In the genomic region with DNA sequence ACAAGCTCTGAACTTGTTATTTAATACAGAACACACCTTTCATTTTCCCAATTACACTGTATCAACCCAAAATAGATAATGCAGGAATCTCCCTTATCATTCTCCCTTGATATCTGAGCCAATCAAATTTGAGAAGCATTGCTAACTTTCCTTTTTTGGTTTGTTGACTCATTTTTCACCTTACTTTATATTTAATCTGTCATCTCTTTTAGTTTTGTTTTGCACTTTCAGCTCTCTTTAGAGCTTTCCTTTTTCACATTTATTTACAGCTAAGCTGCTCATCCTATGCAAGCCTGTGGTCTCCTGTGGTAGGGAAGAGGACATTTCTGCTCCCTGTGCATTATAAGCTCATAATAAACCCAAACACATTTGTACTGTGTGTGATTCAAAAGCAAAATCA, we compare ENCODE assay signal across 13 cellular contexts. TPM values are rescaled to one million over a fixed set of nuclear protein-coding genes. Genes with fewer than 3 reads are reported as not detected.
A peak's percentile ranks its signal among the peaks of the same experiment; 100 is the strongest.
DNase-seq lines count a peak whose midpoint lies in the region; ATAC-seq, FAIRE-seq and TF ChIP-seq lines count a peak whose summit lies in the region.
"Had no signal": no experiment of that assay in that cellular context is flagged by ENCODE, and none has a peak within 500 bp of the region (broad histone marks: within the 10 kb centered on the region; RNA-seq: fewer than 3 reads in every experiment).

No MANE protein-coding gene starts in this region.

- TF ChIP-seq CTCF in esophagus muscularis mucosa (IDR thresholded peaks at IDR 0.05), result no peak

- in situ Hi-C loops in ACHN (cut with HindIII; ENCODE audit: low pct_ligation_motif_present, low pct_unique_long_range_greater_than_20kb, low sequenced_read_pairs), result loop anchor here (25.0 kb wide), 1 partner anchor 128 kb away; no protein-coding TSS in a partner anchor

- no peak overlapping the region for H3K27ac ChIP-seq in esophagus muscularis mucosa (replicated peaks in 1 of 4)
- H3K27ac ChIP-seq: BLaER1, testis had no signal

- intact Hi-C loops in esophagus muscularis mucosa (cut with DNase I), result loop anchor here (5.0 kb wide), 1 partner anchor 43 kb away; no protein-coding TSS in a partner anchor

- peaks cover 0 to 5% (median 2%) of the 10 kb centered on the region in 4 donors for H3K4me1 ChIP-seq in esophagus muscularis mucosa
- H3K4me1 ChIP-seq: testis had no signal

- H3K36me3 ChIP-seq in esophagus muscularis mucosa, result peaks cover 13 to 84% (median 51%) of the 10 kb centered on the region in 4 donors

- no peak overlapping the region for H3K4me3 ChIP-seq in esophagus muscularis mucosa
- H3K4me3 ChIP-seq: BLaER1, testis had no signal

- FAIRE-seq in H54 (lab: Jason Lieb, UNC), result peak; percentile 38
- FAIRE-seq: HepG2 had no signal

- TF ChIP-seq POLR2A in H54 (IDR thresholded peaks at IDR 0.05; ENCODE audit: low read depth, low read length) (no peak), esophagus muscularis mucosa (IDR thresholded peaks at IDR 0.05; ENCODE audit: low read depth) (no peak)

- TF ChIP-seq EP300 in esophagus muscularis mucosa (IDR thresholded peaks at IDR 0.05), result no peak

- peak; percentile 60 for ATAC-seq in HG03439 (IDR thresholded peaks at IDR 0.05; ENCODE audit: unreplicated experiment)
- ATAC-seq: HepG2 had no signal

- H3K27me3 ChIP-seq in esophagus muscularis mucosa, result no peaks in the 10 kb centered on the region
- H3K27me3 ChIP-seq: BLaER1, testis had no signal

- peak; percentile 8 for DNase-seq in stimulated activated CD4-positive, alpha-beta T cell treated with anti-CD3 and anti-CD28 coated beads, Interleukin-15, amount 100 ng/mL, for 24 hours
- DNase-seq in stimulated activated CD4-positive, alpha-beta T cell treated with anti-CD3 and anti-CD28 coated beads, Interleukin-4, amount 100 ng/mL, for 4 hours, result no peak
- DNase-seq in H54 (ENCODE audit: insufficient read length, low spot score) (no peak), NCI-H526 (lab: John Stamatoyannopoulos, UW) (no peak), esophagus muscularis mucosa (ENCODE audit: extremely low spot score) (no peak), ACHN (no peak)
- DNase-seq in stimulated activated CD8-positive, alpha-beta memory T cell treated with anti-CD3 and anti-CD28 coated beads, Interleukin-4, amount 100 ng/mL, for 48 hours, result no peak
- DNase-seq: activated effector memory CD4-positive, alpha-beta T cell treated with anti-CD3 and anti-CD28 coated beads, Interleukin-2, amount 50 U/mL, for 16 hours; effector memory CD4-positive, alpha-beta T cell; testis had no signal

- no peaks in the 10 kb centered on the region for H3K9me3 ChIP-seq in esophagus muscularis mucosa
- H3K9me3 ChIP-seq: BLaER1, testis had no signal

RNA-seq across cellular contexts. Expression of gene ITGAV, which starts 50.1 kb away (rescaled TPM):
- total RNA-seq in esophagus muscularis mucosa, result 100 to 1,000 TPM in 2 of 4 donors, 10 to 100 TPM in 2; 98.4 to 117 (median 105) TPM

RNA-seq across cellular contexts. Expression of gene FAM171B, which starts 53.9 kb away (rescaled TPM):
- 1 to 10 TPM; 3.3 to 9.9 (median 5.9) TPM for total RNA-seq in esophagus muscularis mucosa
